Comparison of ENCODE assay signal across 8 cellular contexts in genomic region chr11:131186629-131187075, GRCh38.
DNase-seq lines count a peak whose midpoint lies in the region; ATAC-seq and TF ChIP-seq lines count a peak whose summit lies in the region.

No MANE protein-coding gene starts in this region.

- H3K4me1 ChIP-seq in foreskin keratinocyte (no peaks in the 10 kb centered on the region), PC-3 (ENCODE audit: insufficient read depth, low read length) (no peaks in the 10 kb centered on the region)

- H3K79me2 ChIP-seq in PC-3 (ENCODE audit: low read length), result no peaks in the 10 kb centered on the region

- no peak overlapping the region for H3K4me3 ChIP-seq in PC-3 (ENCODE audit: low read length)

- no peaks in the 10 kb centered on the region for H3K36me3 ChIP-seq in PC-3 (ENCODE audit: low read depth, low read length)

- H3F3A ChIP-seq in PC-3 (ENCODE audit: low read length, unreplicated experiment), result no peaks in the 10 kb centered on the region

- TF ChIP-seq CTCF in foreskin keratinocyte (conservative IDR thresholded peaks at IDR 0.05), result no peak
- TF ChIP-seq CTCF in PC-3 (conservative IDR thresholded peaks at IDR 0.05; ENCODE audit: low read depth, low read length), result no peak

- CTCF ChIA-PET in PC-3 (lab: Charles Lee), result interaction anchor here (1.0 kb wide), 1 partner anchor 122 kb away, joined by 3 read pairs; no protein-coding TSS in a partner anchor

- POLR2A ChIA-PET in PC-3 (lab: Charles Lee; ENCODE audit: unreplicated experiment), result no interaction called here

- intact Hi-C loops in PC-3 (cut with micrococcal nuclease), result no loop called here

- H3K9me2 ChIP-seq in PC-3 (replicated peaks; ENCODE audit: low read length), result no peaks in the 10 kb centered on the region

- DNase-seq in foreskin keratinocyte (no peak), SHP77 treated with DMSO at 0.1 percent for 48 hours (lab: John Stamatoyannopoulos, UW) (no peak), SHP77 (lab: John Stamatoyannopoulos, UW) (no peak), NCI-H1417 treated with DMSO at 0.1 percent for 48 hours (lab: John Stamatoyannopoulos, UW) (no peak), PC-3 (no peak)

- no TSS peak for BruUV-seq in PC-3 (replicated peaks; lab: Mats Ljungman, UMichigan)

- no peak overlapping the region for H3K4me2 ChIP-seq in PC-3 (ENCODE audit: low read length)

- no peak overlapping the region for H2AFZ ChIP-seq in PC-3 (ENCODE audit: low read length)

- H3K9me3 ChIP-seq in PC-3 (ENCODE audit: low read length), result no peaks in the 10 kb centered on the region

- no peak overlapping the region for H3K27ac ChIP-seq in foreskin keratinocyte
- H3K27ac ChIP-seq in PC-3 (ENCODE audit: low read length), result no peak overlapping the region

- H3K9ac ChIP-seq in PC-3 (ENCODE audit: low read length), result no peak overlapping the region

- H4K20me1 ChIP-seq in PC-3 (ENCODE audit: low read length), result no peaks in the 10 kb centered on the region

- H3K27me3 ChIP-seq in foreskin keratinocyte (peaks cover 13% of the 10 kb centered on the region), PC-3 (ENCODE audit: low read length) (peaks cover 95% of the 10 kb centered on the region)

- ATAC-seq in GM18858 (IDR thresholded peaks at IDR 0.05; ENCODE audit: unreplicated experiment) (peak; percentile 81), GM21381 (IDR thresholded peaks at IDR 0.05; ENCODE audit: unreplicated experiment) (peak; percentile 89), HG03342 (IDR thresholded peaks at IDR 0.05; ENCODE audit: unreplicated experiment) (peak; percentile 96), foreskin keratinocyte (peak; percentile 36), PC-3 (no peak)
